Comparison of ENCODE assay signal across 8 cellular contexts in genomic region chr15:81023483-81024264, GRCh38. TPM values are rescaled to one million over a fixed set of nuclear protein-coding genes. Genes with fewer than 3 reads are reported as not detected.
DNase-seq lines count a peak whose midpoint lies in the region; ATAC-seq, FAIRE-seq and TF ChIP-seq lines count a peak whose summit lies in the region.

No MANE protein-coding gene starts in this region.

- intact Hi-C loops in ascending aorta (cut with DNase I) = no loop called here

- H3K9me3 ChIP-seq in MG63 = no peaks in the 10 kb centered on the region; the same call in 1 of the 2 replicates
- H3K9me3 ChIP-seq in ascending aorta = no peaks in the 10 kb centered on the region

- H3K4me3 ChIP-seq in MG63 (no peak overlapping the region), ascending aorta (peak overlapping the region in 1 of 2 donors; percentile 13)

- H3K27me3 ChIP-seq in MG63 (no peaks in the 10 kb centered on the region), ascending aorta (no peaks in the 10 kb centered on the region)

- DNase-seq in GM12891 (ENCODE audit: insufficient read length, low spot score) = no peak
- DNase-seq in MG63 = peak; percentile 82
- peak; percentile 65 to 89 for DNase-seq in ascending aorta (ENCODE audit: low spot score in 2 of 2)
- peak; percentile 15 for DNase-seq in iPS-NIHi11 (ENCODE audit: low spot score)
- DNase-seq in stimulated activated CD8-positive, alpha-beta memory T cell treated with anti-CD3 and anti-CD28 coated beads, Interleukin-4, amount 100 ng/mL, for 48 hours = peak; percentile 51
- DNase-seq in DMS153 (lab: John Stamatoyannopoulos, UW) = no peak
- DNase-seq in NK-92 (lab: John Stamatoyannopoulos, UW; ENCODE audit: unreplicated experiment) = no peak

- TF ChIP-seq POLR2A in GM12891 (IDR thresholded peaks at IDR 0.05; ENCODE audit: low read depth, low read length) = peak; percentile 42; the same call in 1 of the 2 replicates

- ATAC-seq in GM21737 (IDR thresholded peaks at IDR 0.05; ENCODE audit: unreplicated experiment) = peak; percentile 89

- H3K27ac ChIP-seq in ascending aorta = peak overlapping the region; percentile 64 to 70

- H3K36me3 ChIP-seq in MG63 (no peaks in the 10 kb centered on the region), ascending aorta (no peaks in the 10 kb centered on the region)

- peak; percentile 87 for FAIRE-seq in GM12891 (lab: Jason Lieb, UNC)

- no peaks in the 10 kb centered on the region for H3K4me1 ChIP-seq in ascending aorta

- TF ChIP-seq CTCF in ascending aorta (IDR thresholded peaks at IDR 0.05) = no peak

TF ChIP-seq in GM12891, 5 proteins besides CTCF, POLR2A, EP300 and RAD21:
- TF ChIP-seq POLR2AphosphoS5 (IDR thresholded peaks at IDR 0.05; ENCODE audit: low read depth, low read length) = 0 out of 2 replicates have a peak, but pooled peaks have one; percentile 30
- peak; percentile 68 for TF ChIP-seq SPI1 (IDR thresholded peaks at IDR 0.05; ENCODE audit: low read depth, low read length)
- peak; percentile 48 for TF ChIP-seq PAX5 (IDR thresholded peaks at IDR 0.05; ENCODE audit: insufficient read depth, low read length, severe bottlenecking)
- peak; percentile 84 for TF ChIP-seq POU2F2 (IDR thresholded peaks at IDR 0.05; ENCODE audit: low read depth, low read length)
- TF ChIP-seq TAF1 (IDR thresholded peaks at IDR 0.05; ENCODE audit: low read depth, low read length) = peak; percentile 45; the same call in 1 of the 2 replicates

RNA-seq across cellular contexts. Expression of gene TLNRD1, which starts 23.0 kb away (rescaled TPM):
- 6.8 TPM for polyA plus RNA-seq in GM12891 (2012; ENCODE audit: low read depth, missing spikeins)
- 8.4 and 13.9 TPM in 2 replicates for total RNA-seq in MG63 (2014; rRNA removed; shearing (Covaris generic); ENCODE audit: low replicate concordance)
- 59.3 TPM for total RNA-seq in ascending aorta

RNA-seq across cellular contexts. Expression of gene MESD, which starts 34.1 kb away (rescaled TPM):
- polyA plus RNA-seq in GM12891 (2012; ENCODE audit: low read depth, missing spikeins) = 12.6 TPM
- total RNA-seq in MG63 (2014; rRNA removed; shearing (Covaris generic); ENCODE audit: low replicate concordance) = 23.4 and 25.5 TPM in 2 replicates
- 6.4 TPM for total RNA-seq in ascending aorta

Comparison
In these comparisons a context has a peak if more than half of its experiments do, and no peak if none do; other contexts are left out.
1. DNase-seq: peak in MG63 (single experiment), ascending aorta (2 of 2), iPS-NIHi11 (single experiment) and stimulated activated CD8-positive, alpha-beta memory T cell treated with anti-CD3 and anti-CD28 coated beads, Interleukin-4, amount 100 ng/mL, for 48 hours (single experiment); none in GM12891 (single experiment), DMS153 (single experiment) and NK-92 (single experiment).